ENCODE assay signal across 9 cellular contexts in genomic region chr12:108967869-108968540, GRCh38. TPM values are rescaled to one million over a fixed set of nuclear protein-coding genes. Genes with fewer than 3 reads are reported as not detected.
DNase-seq lines count a peak whose midpoint lies in the region; ATAC-seq and TF ChIP-seq lines count a peak whose summit lies in the region.
"Had no signal": no experiment of that assay in that cellular context is flagged by ENCODE, and none has a peak within 500 bp of the region (broad histone marks: within the 10 kb centered on the region; RNA-seq: fewer than 3 reads in every experiment).

No MANE protein-coding gene starts in this region.

- CTCF ChIA-PET in MCF 10A (lab: Yijun Ruan, JAX): no interaction called here

- DNase-seq in MCF 10A (ENCODE audit: unreplicated experiment) (peak; percentile 27), breast epithelium (ENCODE audit: low spot score in 2 of 2) (no peak), NCI-H748 (lab: John Stamatoyannopoulos, UW; ENCODE audit: unreplicated experiment) (peak; percentile 50), fibroblast of mammary gland (ENCODE audit: low read depth) (peak; percentile 9), superior temporal gyrus (ENCODE audit: extremely low spot score) (peak; percentile 32), G401 (ENCODE audit: low spot score) (no peak)
- DNase-seq: activated CD4-positive, alpha-beta T cell treated with anti-CD3 and anti-CD28 coated beads, Interleukin-2, amount 50 U/mL, for 1 hour had no signal

- BruUV-seq in MCF 10A (replicated peaks; lab: Mats Ljungman, UMichigan): no TSS peak

- POLR2A ChIA-PET in MCF 10A (lab: Yijun Ruan, JAX): no interaction called here

- no peaks in the 10 kb centered on the region for H3K36me3 Mint-ChIP-seq in MCF 10A (ENCODE audit: insufficient read depth, unreplicated experiment)

- H3K4me1 Mint-ChIP-seq in MCF 10A (ENCODE audit: insufficient read depth, unreplicated experiment): no peaks in the 10 kb centered on the region

- in situ Hi-C loops in G401 (cut with HindIII; ENCODE audit: low sequenced_read_pairs): no loop called here

- intact Hi-C loops in MCF 10A (cut with micrococcal nuclease): no loop called here
- intact Hi-C loops in breast epithelium (cut with DNase I; ENCODE audit: low total_unique reads): no loop called here

- no peak for TF ChIP-seq CTCF in MCF 10A (IDR thresholded peaks at IDR 0.05; ENCODE audit: unreplicated experiment)
- no peak for TF ChIP-seq CTCF in breast epithelium (IDR thresholded peaks at IDR 0.05)
- peak; percentile 45 for TF ChIP-seq CTCF in fibroblast of mammary gland (conservative IDR thresholded peaks at IDR 0.05; ENCODE audit: control insufficient read depth, insufficient read depth, low read depth, low read length)

- H3K27ac ChIP-seq in breast epithelium: no peak overlapping the region

- H3K9me3 Mint-ChIP-seq in MCF 10A (ENCODE audit: unreplicated experiment): no peaks in the 10 kb centered on the region

- no peaks in the 10 kb centered on the region for H3K4me1 ChIP-seq in breast epithelium

- no peak overlapping the region for H3K4me3 Mint-ChIP-seq in MCF 10A (ENCODE audit: unreplicated experiment)

- ATAC-seq in GM21360 (IDR thresholded peaks at IDR 0.05; ENCODE audit: unreplicated experiment) (no peak), HG03139 (IDR thresholded peaks at IDR 0.05; ENCODE audit: unreplicated experiment) (no peak)

- H3K27me3 Mint-ChIP-seq in MCF 10A (ENCODE audit: insufficient read depth, unreplicated experiment): peaks cover 28% of the 10 kb centered on the region

- no peaks in the 10 kb centered on the region for H3K27me3 ChIP-seq in breast epithelium

- H3K9me3 ChIP-seq in breast epithelium: no peaks in the 10 kb centered on the region

- no peak overlapping the region for H3K27ac Mint-ChIP-seq in MCF 10A (ENCODE audit: low read depth, unreplicated experiment)

- H3K4me3 ChIP-seq in breast epithelium (no peak overlapping the region), fibroblast of mammary gland (ENCODE audit: control insufficient read depth, low read depth, low read length) (no peak overlapping the region)

- H3K36me3 ChIP-seq in breast epithelium: no peaks in the 10 kb centered on the region

- TF ChIP-seq POLR2A in breast epithelium (IDR thresholded peaks at IDR 0.05): no peak

RNA-seq across cellular contexts. Expression of gene SVOP, which starts 52.9 kb away (rescaled TPM):
- total RNA-seq in MCF 10A (2022) (not detected in 2 replicates), breast epithelium (not detected)
- total RNA-seq in G401 (2014; rRNA removed; shearing (Covaris generic)): 0.25 and 1.0 TPM in 2 replicates

Comparison
In these comparisons a context has a peak if more than half of its experiments do, and no peak if none do; other contexts are left out.
1. DNase-seq: peak in MCF 10A (single experiment), NCI-H748 (single experiment), fibroblast of mammary gland (single experiment) and superior temporal gyrus (single experiment); none in breast epithelium (0 of 2) and G401 (single experiment).